ENCODE assay signal across 18 cellular contexts in genomic region chr5:3035452-3035851, GRCh38.
A peak's percentile ranks its signal among the peaks of the same experiment; 100 is the strongest.
DNase-seq lines count a peak whose midpoint lies in the region; ATAC-seq and TF ChIP-seq lines count a peak whose summit lies in the region.
"Had no signal": no experiment of that assay in that cellular context is flagged by ENCODE, and none has a peak within 500 bp of the region (broad histone marks: within the 10 kb centered on the region; RNA-seq: fewer than 3 reads in every experiment).

No MANE protein-coding gene starts in this region.

- no peaks in the 10 kb centered on the region for H3K36me3 Mint-ChIP-seq in endodermal cell (ENCODE audit: low read depth)
- H3K36me3 Mint-ChIP-seq: CD4-positive, alpha-beta memory T cell had no signal

- no peak overlapping the region for H3K4me3 ChIP-seq in right atrium auricular region
- H3K4me3 ChIP-seq in endodermal cell (ENCODE audit: low read length): no peak overlapping the region
- no peak overlapping the region for H3K4me3 ChIP-seq in spleen
- H3K4me3 ChIP-seq in upper lobe of right lung: no peak overlapping the region
- H3K4me3 ChIP-seq in tibial nerve: no peak overlapping the region
- H3K4me3 ChIP-seq: A549; BLaER1 treated with 17β-estradiol and CSF1 and Interleukin-3, amounts not matched to agents 10 nM and 100 nM; GM23248 had no signal

- no peak overlapping the region for H3K4me3 Mint-ChIP-seq in endodermal cell
- H3K4me3 Mint-ChIP-seq: CD4-positive, alpha-beta memory T cell had no signal

- DNase-seq in right atrium auricular region (ENCODE audit: low spot score) (peak; percentile 23), cardiac septum (ENCODE audit: low spot score) (no peak), endodermal cell (peak; percentile 26), spleen (peak; percentile 55), upper lobe of right lung (no peak), tibial nerve (ENCODE audit: low spot score in 2 of 2) (no peak)
- DNase-seq: ACHN; AML-193; BE2C; CD4-positive, alpha-beta memory T cell; COR-L47; DMS153; DND-41; GM23248; HCEC 1CT had no signal

- ATAC-seq in upper lobe of right lung: no peak
- ATAC-seq: A549 had no signal

- no peaks in the 10 kb centered on the region for H3K27me3 Mint-ChIP-seq in endodermal cell (ENCODE audit: insufficient read depth)
- H3K27me3 Mint-ChIP-seq: CD4-positive, alpha-beta memory T cell had no signal

- H3K9me3 ChIP-seq in right atrium auricular region (peaks cover 0 to 3% of the 10 kb centered on the region in 2 donors), endodermal cell (ENCODE audit: control insufficient read depth, low read length) (no peaks in the 10 kb centered on the region), spleen (peaks cover 0 to 11% (median 0%) of the 10 kb centered on the region in 8 donors), upper lobe of right lung (no peaks in the 10 kb centered on the region), tibial nerve (peaks cover 0 to 8% (median 0%) of the 10 kb centered on the region in 4 donors)
- H3K9me3 ChIP-seq: A549, BE2C had no signal

- TF ChIP-seq EP300 in tibial nerve (IDR thresholded peaks at IDR 0.05): no peak

- H3K4me1 ChIP-seq in right atrium auricular region (no peaks in the 10 kb centered on the region), endodermal cell (ENCODE audit: control insufficient read depth, insufficient read depth, low read length) (no peaks in the 10 kb centered on the region), spleen (no peaks in the 10 kb centered on the region), upper lobe of right lung (no peaks in the 10 kb centered on the region), tibial nerve (no peaks in the 10 kb centered on the region)
- H3K4me1 ChIP-seq: A549; BE2C; BLaER1 treated with 17β-estradiol and CSF1 and Interleukin-3, amounts not matched to agents 10 nM and 100 nM had no signal

- no peaks in the 10 kb centered on the region for H3K9me3 Mint-ChIP-seq in endodermal cell

- no peak overlapping the region for H3K9ac ChIP-seq in endodermal cell (ENCODE audit: extremely low read depth, low read length, poor library complexity, severe bottlenecking)
- H3K9ac ChIP-seq: BLaER1 treated with 17β-estradiol and CSF1 and Interleukin-3, amounts not matched to agents 10 nM and 100 nM; GM23248 had no signal

- no peaks in the 10 kb centered on the region for H3K4me1 Mint-ChIP-seq in endodermal cell
- H3K4me1 Mint-ChIP-seq: CD4-positive, alpha-beta memory T cell had no signal

- H3K27me3 ChIP-seq in right atrium auricular region (no peaks in the 10 kb centered on the region), endodermal cell (ENCODE audit: control insufficient read depth, insufficient read depth, low read length, poor library complexity, severe bottlenecking) (no peaks in the 10 kb centered on the region), spleen (replicated peaks in 1 of 7) (no peaks in the 10 kb centered on the region), upper lobe of right lung (no peaks in the 10 kb centered on the region), tibial nerve (no peaks in the 10 kb centered on the region)
- H3K27me3 ChIP-seq: BE2C; BLaER1 treated with 17β-estradiol and CSF1 and Interleukin-3, amounts not matched to agents 10 nM and 100 nM had no signal

- WGBS in endodermal cell (ENCODE audit: insufficient coverage in 1 of 2, insufficient read length in 1 of 2), 2 experiments: 94 to 100% methylated on average over 1 to 5 of the region's 5 CpGs
- WGBS in spleen, 5 donors: 83 to 91% (median 88%) methylated on average over 5 of the region's 5 CpGs
- 90 to 92% methylated on average over 5 of the region's 5 CpGs for WGBS in tibial nerve, 2 donors

- H3K27ac Mint-ChIP-seq in endodermal cell: no peak overlapping the region
- H3K27ac Mint-ChIP-seq: CD4-positive, alpha-beta memory T cell had no signal

- TF ChIP-seq CTCF in right atrium auricular region (IDR thresholded peaks at IDR 0.05): no peak
- no peak for TF ChIP-seq CTCF in endodermal cell (conservative IDR thresholded peaks at IDR 0.05)
- no peak for TF ChIP-seq CTCF in spleen (IDR thresholded peaks at IDR 0.05 in 8 of 11, conservative IDR thresholded peaks at IDR 0.05 in 3 of 11)
- no peak for TF ChIP-seq CTCF in upper lobe of right lung (IDR thresholded peaks at IDR 0.05)
- TF ChIP-seq CTCF in tibial nerve (IDR thresholded peaks at IDR 0.05): no peak

- H3K36me3 ChIP-seq in right atrium auricular region (no peaks in the 10 kb centered on the region), endodermal cell (ENCODE audit: control insufficient read depth, insufficient read depth, low read length) (no peaks in the 10 kb centered on the region), spleen (no peaks in the 10 kb centered on the region), upper lobe of right lung (no peaks in the 10 kb centered on the region), tibial nerve (no peaks in the 10 kb centered on the region)
- H3K36me3 ChIP-seq: BE2C; BLaER1 treated with 17β-estradiol and CSF1 and Interleukin-3, amounts not matched to agents 10 nM and 100 nM had no signal

- intact Hi-C loops in cardiac septum (cut with DNase I): no loop called here
- intact Hi-C loops in spleen (cut with DNase I; ENCODE audit: low total_unique reads): no loop called here
- intact Hi-C loops in upper lobe of right lung (cut with DNase I): no loop called here

- no peak overlapping the region for H3K27ac ChIP-seq in right atrium auricular region
- no peak overlapping the region for H3K27ac ChIP-seq in endodermal cell (ENCODE audit: low read depth, low read length)
- no peak overlapping the region for H3K27ac ChIP-seq in spleen
- no peak overlapping the region for H3K27ac ChIP-seq in upper lobe of right lung
- H3K27ac ChIP-seq in tibial nerve: no peak overlapping the region
- H3K27ac ChIP-seq: 22Rv1; A549; BLaER1 treated with 17β-estradiol and CSF1 and Interleukin-3, amounts not matched to agents 10 nM and 100 nM; GM23248 had no signal

- TF ChIP-seq POLR2A in spleen (IDR thresholded peaks at IDR 0.05) (no peak), tibial nerve (IDR thresholded peaks at IDR 0.05) (no peak)

Comparison
In these comparisons a context has a peak if more than half of its experiments do, and no peak if none do; other contexts are left out.
1. DNase-seq: peak in right atrium auricular region (single experiment), endodermal cell (single experiment) and spleen (single experiment); none in cardiac septum (single experiment), upper lobe of right lung (single experiment) and tibial nerve (0 of 2).